11 cellular contexts compared by ENCODE assay signal in genomic region chr3:197807969-197808587, GRCh38. TPM values are rescaled to one million over a fixed set of nuclear protein-coding genes. Genes with fewer than 3 reads are reported as not detected.
DNase-seq lines count a peak whose midpoint lies in the region; ATAC-seq and TF ChIP-seq lines count a peak whose summit lies in the region.
"Had no signal": no experiment of that assay in that cellular context is flagged by ENCODE, and none has a peak within 500 bp of the region (broad histone marks: within the 10 kb centered on the region; RNA-seq: fewer than 3 reads in every experiment).

No MANE protein-coding gene starts in this region.

- H3K36me3 Mint-ChIP-seq in activated T-cell treated with anti-CD3 and anti-CD28 coated beads, Interleukin-2, amount 50 U/mL, for 4 hours (ENCODE audit: insufficient read depth): peaks cover 7% of the 10 kb centered on the region

- TF ChIP-seq CTCF in tibial artery (IDR thresholded peaks at IDR 0.05): no peak

- H3K4me3 ChIP-seq in adipocyte (ENCODE audit: low read length): no peak overlapping the region
- H3K4me3 ChIP-seq in tibial artery: no peak overlapping the region
- H3K4me3 ChIP-seq: Peyer's patch had no signal

- H3K9ac ChIP-seq in adipocyte (ENCODE audit: low read length): no peak overlapping the region

- no peak for DNase-seq in activated T-cell treated with anti-CD3 and anti-CD28 coated beads, Interleukin-2, amount 50 U/mL, for 4 hours
- no peak for DNase-seq in activated T-cell treated with anti-CD3 and anti-CD28 coated beads, Interleukin-2, amount 50 U/mL, for 1 hour
- DNase-seq in adipocyte (ENCODE audit: low read depth) (peak; percentile 53), left kidney (ENCODE audit: low read depth, low spot score) (peak; percentile 21), tibial artery (no peak), SIG-M5 treated with dmso at 0.1 percent for 504 hours (lab: John Stamatoyannopoulos, UW; ENCODE audit: unreplicated experiment) (no peak)
- DNase-seq in stimulated activated CD4-positive, alpha-beta T cell treated with anti-CD3 and anti-CD28 coated beads, Interleukin-1b, Interleukin-23, amount 100 ng/mL, for 48 hours: no peak
- DNase-seq: activated CD4-positive, alpha-beta T cell treated with anti-CD3 and anti-CD28 coated beads, Interleukin-2, amount 10 ng/mL, durations not matched to agents 24 days and 14 days; NCI-H1436 treated with DMSO at 0.1 percent for 48 hours; Peyer's patch had no signal

- H3K9me3 ChIP-seq in adipocyte (ENCODE audit: control insufficient read depth, low read length): no peaks in the 10 kb centered on the region
- no peaks in the 10 kb centered on the region for H3K9me3 ChIP-seq in tibial artery
- H3K9me3 ChIP-seq: Peyer's patch had no signal

- peak overlapping the region; percentile 56 to 63 for H3K27ac ChIP-seq in tibial artery

- ATAC-seq in activated T-cell treated with anti-CD3 and anti-CD28 coated beads, Interleukin-2, amount 50 U/mL, for 4 hours: peak; percentile 40 to 46
- ATAC-seq in GM18858 (IDR thresholded peaks at IDR 0.05; ENCODE audit: unreplicated experiment): no peak

- H3K4me1 Mint-ChIP-seq in activated T-cell treated with anti-CD3 and anti-CD28 coated beads, Interleukin-2, amount 50 U/mL, for 4 hours (ENCODE audit: low read depth): peaks cover 36% of the 10 kb centered on the region

- H3K27me3 ChIP-seq in adipocyte (replicated peaks; ENCODE audit: control insufficient read depth, insufficient read depth, low read length) (no peaks in the 10 kb centered on the region), tibial artery (no peaks in the 10 kb centered on the region)
- H3K27me3 ChIP-seq: Peyer's patch had no signal

- no peaks in the 10 kb centered on the region for H3K27me3 Mint-ChIP-seq in activated T-cell treated with anti-CD3 and anti-CD28 coated beads, Interleukin-2, amount 50 U/mL, for 4 hours (ENCODE audit: low read depth)
- H3K27me3 Mint-ChIP-seq: activated CD4-positive, alpha-beta T cell treated with anti-CD3 and anti-CD28 coated beads, Interleukin-2, amount 10 ng/mL, durations not matched to agents 24 days and 14 days had no signal

- H3K4me1 ChIP-seq in adipocyte (ENCODE audit: control insufficient read depth, insufficient read depth, low read length) (peaks cover 42% of the 10 kb centered on the region), tibial artery (peaks cover 0 to 56% (median 31%) of the 10 kb centered on the region in 4 donors)

- H3K36me3 ChIP-seq in adipocyte (ENCODE audit: control insufficient read depth, insufficient read depth, low read length, severe bottlenecking) (no peaks in the 10 kb centered on the region), tibial artery (no peaks in the 10 kb centered on the region)
- H3K36me3 ChIP-seq: Peyer's patch had no signal

- no peaks in the 10 kb centered on the region for H3K9me3 Mint-ChIP-seq in activated T-cell treated with anti-CD3 and anti-CD28 coated beads, Interleukin-2, amount 50 U/mL, for 4 hours
- H3K9me3 Mint-ChIP-seq: activated CD4-positive, alpha-beta T cell treated with anti-CD3 and anti-CD28 coated beads, Interleukin-2, amount 10 ng/mL, durations not matched to agents 24 days and 14 days had no signal

- intact Hi-C loops in tibial artery (cut with DNase I; ENCODE audit: low total_unique reads): loop anchor here (10.0 kb wide), 1 partner anchor 53 kb away; no protein-coding TSS in a partner anchor

- H3K4me3 Mint-ChIP-seq in activated T-cell treated with anti-CD3 and anti-CD28 coated beads, Interleukin-2, amount 50 U/mL, for 4 hours: no peak overlapping the region
- H3K4me3 Mint-ChIP-seq: activated CD4-positive, alpha-beta T cell treated with anti-CD3 and anti-CD28 coated beads, Interleukin-2, amount 10 ng/mL, durations not matched to agents 24 days and 14 days had no signal

RNA-seq across cellular contexts. Expression of gene LRCH3, which starts 17.0 kb away (rescaled TPM):
- total RNA-seq in activated T-cell treated with anti-CD3 and anti-CD28 coated beads, Interleukin-2, amount 50 U/mL, for 4 hours: 10 to 100 TPM; 33.7 to 43.9 (median 38.5) TPM

RNA-seq across cellular contexts. Expression of gene FYTTD1, which starts 58.4 kb away (rescaled TPM):
- 10 to 100 TPM; 40.8 to 46.5 (median 43.3) TPM for total RNA-seq in activated T-cell treated with anti-CD3 and anti-CD28 coated beads, Interleukin-2, amount 50 U/mL, for 4 hours

Comparison
In these comparisons a context has a peak if more than half of its experiments do, and no peak if none do; other contexts are left out.
1. DNase-seq: peak in adipocyte (single experiment) and left kidney (single experiment); none in activated T-cell treated with anti-CD3 and anti-CD28 coated beads, Interleukin-2, amount 50 U/mL, for 4 hours (single experiment), activated T-cell treated with anti-CD3 and anti-CD28 coated beads, Interleukin-2, amount 50 U/mL, for 1 hour (single experiment), tibial artery (0 of 2), stimulated activated CD4-positive, alpha-beta T cell treated with anti-CD3 and anti-CD28 coated beads, Interleukin-1b, Interleukin-23, amount 100 ng/mL, for 48 hours (single experiment) and SIG-M5 treated with dmso at 0.1 percent for 504 hours (single experiment).